Comparison of ENCODE assay signal across 1 cellular context in the genomic region with DNA sequence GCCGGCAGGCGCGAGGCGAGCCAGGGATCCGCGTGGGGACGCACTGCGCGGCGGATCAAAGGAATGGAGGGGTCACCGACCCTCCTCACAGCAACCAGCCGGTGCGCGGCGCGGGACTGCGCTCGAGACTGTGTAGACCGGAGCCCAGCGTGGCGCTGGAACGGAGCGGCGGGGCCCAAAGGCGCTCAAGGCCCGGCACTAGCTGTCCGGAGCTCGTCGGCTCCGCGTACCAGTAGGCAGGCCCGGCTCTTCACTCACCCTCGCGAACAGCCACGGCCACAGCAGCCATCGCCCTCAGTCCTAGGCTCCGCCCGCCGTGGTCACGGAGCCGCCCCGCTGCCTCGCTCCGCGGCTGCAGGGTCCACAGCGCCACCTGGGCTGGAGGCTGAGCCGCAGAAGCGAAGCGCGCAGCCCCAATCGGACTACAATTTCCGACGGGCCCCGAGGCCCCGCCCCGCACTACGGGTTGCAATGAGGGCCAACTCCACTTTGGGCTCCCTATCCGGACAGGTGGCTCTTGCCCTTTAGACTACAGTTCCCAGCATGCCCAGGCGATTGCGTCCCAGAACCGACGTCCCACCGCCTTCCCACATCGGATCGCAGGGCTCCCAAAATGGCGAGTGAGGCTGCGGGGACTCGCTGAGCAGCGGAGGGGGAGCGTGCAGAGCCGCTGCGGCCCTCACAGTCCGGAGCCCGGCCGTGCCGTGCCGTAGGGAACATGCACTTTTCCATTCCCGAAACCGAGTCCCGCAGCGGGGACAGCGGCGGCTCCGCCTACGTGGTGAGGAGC.
TF ChIP-seq lines count a peak whose summit lies in the region.

EIF2B4 (minus strand) TSS at position 313 of the 790 bp plus-strand sequence; CDS start at position 289, 24 bp downstream.
SNX17 (plus strand) TSS at position 591 of the 790 bp plus-strand sequence; CDS start at position 719, 128 bp downstream.

TF ChIP-seq in HEK293, 187 proteins besides CTCF, POLR2A, EP300 and RAD21 (continued from another document):
- TF ChIP-seq PRDM2 (tag by site-specific recombination; IDR thresholded peaks at IDR 0.05; ENCODE audit: borderline replicate concordance): no peak
- TF ChIP-seq ZSCAN16 (tag by site-specific recombination; IDR thresholded peaks at IDR 0.05): no peak
- peak; percentile 68; the same call in 1 of the 2 replicates for TF ChIP-seq ZNF121 (tag by site-specific recombination; IDR thresholded peaks at IDR 0.05)
- TF ChIP-seq ZSCAN4 (tag by site-specific recombination; IDR thresholded peaks at IDR 0.05): peak; percentile 41
- TF ChIP-seq YY2 (tag by site-specific recombination; IDR thresholded peaks at IDR 0.05): peak; percentile 87
- TF ChIP-seq ZNF549 (tag by site-specific recombination; IDR thresholded peaks at IDR 0.05): no peak
- TF ChIP-seq ZNF768 (tag by site-specific recombination; IDR thresholded peaks at IDR 0.05): no peak; the same call in 1 of the 2 replicates
- TF ChIP-seq, protein P1, sequence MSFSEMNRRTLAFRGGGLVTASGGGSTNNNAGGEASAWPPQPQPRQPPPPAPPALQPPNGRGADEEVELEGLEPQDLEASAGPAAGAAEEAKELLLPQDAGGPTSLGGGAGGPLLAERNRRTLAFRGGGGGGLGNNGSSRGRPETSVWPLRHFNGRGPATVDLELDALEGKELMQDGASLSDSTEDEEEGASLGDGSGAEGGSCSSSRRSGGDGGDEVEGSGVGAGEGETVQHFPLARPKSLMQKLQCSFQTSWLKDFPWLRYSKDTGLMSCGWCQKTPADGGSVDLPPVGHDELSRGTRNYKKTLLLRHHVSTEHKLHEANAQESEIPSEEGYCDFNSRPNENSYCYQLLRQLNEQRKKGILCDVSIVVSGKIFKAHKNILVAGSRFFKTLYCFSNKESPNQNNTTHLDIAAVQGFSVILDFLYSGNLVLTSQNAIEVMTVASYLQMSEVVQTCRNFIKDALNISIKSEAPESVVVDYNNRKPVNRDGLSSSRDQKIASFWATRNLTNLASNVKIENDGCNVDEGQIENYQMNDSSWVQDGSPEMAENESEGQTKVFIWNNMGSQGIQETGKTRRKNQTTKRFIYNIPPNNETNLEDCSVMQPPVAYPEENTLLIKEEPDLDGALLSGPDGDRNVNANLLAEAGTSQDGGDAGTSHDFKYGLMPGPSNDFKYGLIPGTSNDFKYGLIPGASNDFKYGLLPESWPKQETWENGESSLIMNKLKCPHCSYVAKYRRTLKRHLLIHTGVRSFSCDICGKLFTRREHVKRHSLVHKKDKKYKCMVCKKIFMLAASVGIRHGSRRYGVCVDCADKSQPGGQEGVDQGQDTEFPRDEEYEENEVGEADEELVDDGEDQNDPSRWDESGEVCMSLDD (tag by site-specific recombination; IDR thresholded peaks at IDR 0.05): no peak
- TF ChIP-seq ZNF677 (tag by site-specific recombination; IDR thresholded peaks at IDR 0.05): no peak
- no peak for TF ChIP-seq PRDM1 (tag by site-specific recombination; IDR thresholded peaks at IDR 0.05)
- TF ChIP-seq OSR2 (tag by site-specific recombination; IDR thresholded peaks at IDR 0.05): no peak
- peak; percentile 60; the same call in 1 of the 2 replicates for TF ChIP-seq ZNF600 (tag by site-specific recombination; IDR thresholded peaks at IDR 0.05)
- TF ChIP-seq ZBTB17 (tag by site-specific recombination; IDR thresholded peaks at IDR 0.05): peak; percentile 97
- TF ChIP-seq ZBTB49 (tag by site-specific recombination; IDR thresholded peaks at IDR 0.05; ENCODE audit: low read depth): no peak
- peak; percentile 20; the same call in 1 of the 2 replicates for TF ChIP-seq ZSCAN30 (tag by site-specific recombination; IDR thresholded peaks at IDR 0.05)
- TF ChIP-seq, protein P2, sequence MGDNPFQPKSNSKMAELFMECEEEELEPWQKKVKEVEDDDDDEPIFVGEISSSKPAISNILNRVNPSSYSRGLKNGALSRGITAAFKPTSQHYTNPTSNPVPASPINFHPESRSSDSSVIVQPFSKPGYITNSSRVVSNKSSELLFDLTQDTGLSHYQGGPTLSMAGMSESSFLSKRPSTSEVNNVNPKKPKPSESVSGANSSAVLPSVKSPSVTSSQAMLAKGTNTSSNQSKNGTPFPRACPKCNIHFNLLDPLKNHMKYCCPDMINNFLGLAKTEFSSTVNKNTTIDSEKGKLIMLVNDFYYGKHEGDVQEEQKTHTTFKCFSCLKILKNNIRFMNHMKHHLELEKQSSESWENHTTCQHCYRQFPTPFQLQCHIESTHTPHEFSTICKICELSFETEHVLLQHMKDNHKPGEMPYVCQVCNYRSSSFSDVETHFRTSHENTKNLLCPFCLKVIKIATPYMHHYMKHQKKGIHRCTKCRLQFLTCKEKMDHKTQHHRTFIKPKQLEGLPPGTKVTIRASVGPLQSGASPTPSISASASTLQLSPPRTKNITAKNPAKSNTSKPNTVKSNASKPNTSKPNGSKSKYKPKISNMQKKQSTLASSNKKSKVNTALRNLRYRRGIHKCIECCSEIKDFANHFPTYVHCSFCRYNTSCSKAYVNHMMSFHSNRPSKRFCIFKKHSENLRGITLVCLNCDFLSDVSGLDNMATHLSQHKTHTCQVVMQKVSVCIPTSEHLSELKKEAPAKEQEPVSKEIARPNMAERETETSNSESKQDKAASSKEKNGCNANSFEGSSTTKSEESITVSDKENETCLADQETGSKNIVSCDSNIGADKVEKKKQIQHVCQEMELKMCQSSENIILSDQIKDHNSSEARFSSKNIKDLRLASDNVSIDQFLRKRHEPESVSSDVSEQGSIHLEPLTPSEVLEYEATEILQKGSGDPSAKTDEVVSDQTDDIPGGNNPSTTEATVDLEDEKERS (tag by site-specific recombination; IDR thresholded peaks at IDR 0.05): no peak
- 0 out of 2 replicates have a peak, but pooled peaks have one; percentile 12 for TF ChIP-seq WT1 (tag by site-specific recombination; IDR thresholded peaks at IDR 0.05)
- peak; percentile 54; the same call in 1 of the 2 replicates for TF ChIP-seq ZBTB7A (tag by site-specific recombination; IDR thresholded peaks at IDR 0.05; ENCODE audit: low read depth)
- TF ChIP-seq PATZ1 (tag by site-specific recombination; IDR thresholded peaks at IDR 0.05): peak; percentile 61
- no peak for TF ChIP-seq ZNF433 (tag by site-specific recombination; IDR thresholded peaks at IDR 0.05; ENCODE audit: low read depth)
- no peak for TF ChIP-seq ZNF548 (tag by site-specific recombination; IDR thresholded peaks at IDR 0.05)
